ENCODE assay signal across 8 cellular contexts in genomic region chr16:21156767-21157467, GRCh38. TPM values are rescaled to one million over a fixed set of nuclear protein-coding genes. Genes with fewer than 3 reads are reported as not detected.
A peak's percentile ranks its signal among the peaks of the same experiment; 100 is the strongest.
DNase-seq lines count a peak whose midpoint lies in the region; ATAC-seq, FAIRE-seq and TF ChIP-seq lines count a peak whose summit lies in the region.

No MANE protein-coding gene starts in this region.

- no peaks in the 10 kb centered on the region for H3K9me3 ChIP-seq in keratinocyte (ENCODE audit: control insufficient read depth, low read depth, low read length)
- no peaks in the 10 kb centered on the region for H3K9me3 ChIP-seq in testis

- H3K4me3 ChIP-seq in bronchial epithelial cell (ENCODE audit: low read depth, low read length) (no peak overlapping the region), keratinocyte (ENCODE audit: control insufficient read depth in 2 of 3, extremely low read depth in 1 of 3, insufficient read depth in 2 of 3, low read depth in 1 of 3, low read length in 3 of 3) (no peak overlapping the region), testis (no peak overlapping the region)

- peaks cover 7% of the 10 kb centered on the region for H3K36me3 ChIP-seq in bronchial epithelial cell (ENCODE audit: control insufficient read depth, insufficient read depth, low read length)
- H3K36me3 ChIP-seq in keratinocyte (ENCODE audit: control insufficient read depth in 2 of 2, extremely low read depth in 1 of 2, insufficient read depth in 2 of 2, low read length in 2 of 2) = peaks cover 0 to 7% of the 10 kb centered on the region in 2 experiments
- H3K36me3 ChIP-seq in testis (ENCODE audit: low read depth, missing control alignments) = no peaks in the 10 kb centered on the region

- intact Hi-C loops in Calu3 (cut with micrococcal nuclease; ENCODE audit: unreplicated experiment) (loop anchor here (1.0 to 5.0 kb wide), 3 partner anchors 143 to 1165 kb away; no protein-coding TSS in a partner anchor), testis (cut with DNase I; ENCODE audit: low total_unique reads) (loop anchor here (10.0 kb wide), 1 partner anchor 148 kb away; no protein-coding TSS in a partner anchor)
- intact Hi-C loops in activated T-helper 2 cell treated with anti-CD3 and anti-CD28 coated beads, Interferon-gamma antibody, Interleukin-2, Interleukin-4, amounts not matched to agents 10 μg/mL and 5 μg/mL and 100 μg/mL, durations not matched to agents 14 hours and 24 hours and 36 hours (cut with micrococcal nuclease) = loop anchor here (10.0 kb wide), 1 partner anchor 312 kb away; no protein-coding TSS in a partner anchor

- H3K27me3 ChIP-seq in bronchial epithelial cell (ENCODE audit: control insufficient read depth, insufficient read depth, low read length) = no peaks in the 10 kb centered on the region
- H3K27me3 ChIP-seq in keratinocyte (ENCODE audit: control insufficient read depth, extremely low read depth, insufficient read depth, low read length) = no peaks in the 10 kb centered on the region
- no peaks in the 10 kb centered on the region for H3K27me3 ChIP-seq in testis

- peaks cover 36% of the 10 kb centered on the region for H3K36me3 Mint-ChIP-seq in Calu3 (ENCODE audit: insufficient read depth, unreplicated experiment)
- H3K36me3 Mint-ChIP-seq in HFFc6 (ENCODE audit: low read depth) = peaks cover 6% of the 10 kb centered on the region; the same call in 1 of the 2 replicates
- peaks cover 11% of the 10 kb centered on the region for H3K36me3 Mint-ChIP-seq in activated T-helper 2 cell treated with anti-CD3 and anti-CD28 coated beads, Interferon-gamma antibody, Interleukin-2, Interleukin-4, amounts not matched to agents 10 μg/mL and 5 μg/mL and 100 μg/mL, durations not matched to agents 14 hours and 24 hours and 36 hours (ENCODE audit: low read depth)

- H3K4me3 Mint-ChIP-seq in Calu3 (ENCODE audit: low read depth, unreplicated experiment) (peak overlapping the region; percentile 20), HFFc6 (no peak overlapping the region)
- H3K4me3 Mint-ChIP-seq in activated T-helper 2 cell treated with anti-CD3 and anti-CD28 coated beads, Interferon-gamma antibody, Interleukin-2, Interleukin-4, amounts not matched to agents 10 μg/mL and 5 μg/mL and 100 μg/mL, durations not matched to agents 14 hours and 24 hours and 36 hours (ENCODE audit: low read depth) = no peak overlapping the region

- dilution Hi-C loops in keratinocyte (cut with MboI; ENCODE audit: extremely low pct_ligation_motif_present, low sequenced_read_pairs) = no loop called here

- H3K4me1 ChIP-seq in keratinocyte (ENCODE audit: control insufficient read depth, extremely low read depth, insufficient read depth, low read length) (peaks cover 26% of the 10 kb centered on the region), testis (peaks cover 16% of the 10 kb centered on the region)

- H3K27ac Mint-ChIP-seq in Calu3 (ENCODE audit: unreplicated experiment) (no peak overlapping the region), HFFc6 (no peak overlapping the region)
- H3K27ac Mint-ChIP-seq in activated T-helper 2 cell treated with anti-CD3 and anti-CD28 coated beads, Interferon-gamma antibody, Interleukin-2, Interleukin-4, amounts not matched to agents 10 μg/mL and 5 μg/mL and 100 μg/mL, durations not matched to agents 14 hours and 24 hours and 36 hours = no peak overlapping the region

- peaks cover 25% of the 10 kb centered on the region for H3K79me2 ChIP-seq in keratinocyte (ENCODE audit: control insufficient read depth, insufficient read depth, low read length)

- DNase-seq in Calu3 (peak; percentile 55), HFFc6 (peak; percentile 78), NCI-H774 (lab: John Stamatoyannopoulos, UW) (peak; percentile 71), bronchial epithelial cell (ENCODE audit: low read depth) (peak; percentile 73), keratinocyte (ENCODE audit: low read depth, low spot score) (peak; percentile 41), testis (peak; percentile 50)
- no peak for DNase-seq in activated T-helper 2 cell treated with anti-CD3 and anti-CD28 coated beads, Interferon-gamma antibody, Interleukin-2, Interleukin-4, amounts not matched to agents 10 μg/mL and 5 μg/mL and 100 μg/mL, durations not matched to agents 14 hours and 24 hours and 36 hours (ENCODE audit: low spot score)

- FAIRE-seq in bronchial epithelial cell (lab: Jason Lieb, UNC) (no peak), keratinocyte (lab: Jason Lieb, UNC) (peak; percentile 57)

- ATAC-seq in HG02981 (IDR thresholded peaks at IDR 0.05; ENCODE audit: unreplicated experiment) = no peak

- CTCF ChIA-PET in Calu3 (lab: Charles Lee) = interaction anchor here (0.6 to 6.3 kb wide), 11 partner anchors 11 to 1201 kb away, joined by 3 to 83 read pairs (median 4); partner anchors contain the start of gene CRYM

- no peaks in the 10 kb centered on the region for H3K9me1 ChIP-seq in keratinocyte (ENCODE audit: control insufficient read depth, extremely low read depth, insufficient read depth, low read length)

- BruUV-seq in Calu3 (replicated peaks; lab: Mats Ljungman, UMichigan) = no TSS peak

- TF ChIP-seq CTCF in Calu3 (IDR thresholded peaks at IDR 0.05; ENCODE audit: unreplicated experiment) (peak; percentile 58), HFFc6 (IDR thresholded peaks at IDR 0.05) (peak; percentile 77), bronchial epithelial cell (IDR thresholded peaks at IDR 0.05; ENCODE audit: insufficient read depth, low read length, severe bottlenecking) (peak; percentile 69), keratinocyte (optimal IDR thresholded peaks at IDR 0.05 in 1 of 3, IDR thresholded peaks at IDR 0.05 in 1 of 3, conservative IDR thresholded peaks at IDR 0.05 in 1 of 3; ENCODE audit: extremely low read depth in 1 of 3, insufficient read depth in 2 of 3, low read length in 3 of 3) (peak; percentile 53 to 65 (median 62)), testis (IDR thresholded peaks at IDR 0.05) (peak; percentile 43 to 57 (median 46))

- H3K4me2 ChIP-seq in keratinocyte (ENCODE audit: control insufficient read depth, extremely low read depth, insufficient read depth, low read depth, low read length) = no peak overlapping the region

- H3K9me3 Mint-ChIP-seq in Calu3 (ENCODE audit: low read depth, unreplicated experiment) (no peaks in the 10 kb centered on the region), HFFc6 (no peaks in the 10 kb centered on the region)
- H3K9me3 Mint-ChIP-seq in activated T-helper 2 cell treated with anti-CD3 and anti-CD28 coated beads, Interferon-gamma antibody, Interleukin-2, Interleukin-4, amounts not matched to agents 10 μg/mL and 5 μg/mL and 100 μg/mL, durations not matched to agents 14 hours and 24 hours and 36 hours = no peaks in the 10 kb centered on the region

- no peak for TF ChIP-seq POLR2A in testis (IDR thresholded peaks at IDR 0.05)

- peaks cover 31% of the 10 kb centered on the region for H3K4me1 Mint-ChIP-seq in Calu3 (ENCODE audit: low read depth, unreplicated experiment)
- H3K4me1 Mint-ChIP-seq in HFFc6 (ENCODE audit: low read depth) = peaks cover 49% of the 10 kb centered on the region
- peaks cover 19% of the 10 kb centered on the region for H3K4me1 Mint-ChIP-seq in activated T-helper 2 cell treated with anti-CD3 and anti-CD28 coated beads, Interferon-gamma antibody, Interleukin-2, Interleukin-4, amounts not matched to agents 10 μg/mL and 5 μg/mL and 100 μg/mL, durations not matched to agents 14 hours and 24 hours and 36 hours (ENCODE audit: low read depth)

- H3K27me3 Mint-ChIP-seq in Calu3 (ENCODE audit: unreplicated experiment) (no peaks in the 10 kb centered on the region), HFFc6 (ENCODE audit: insufficient read depth) (no peaks in the 10 kb centered on the region; the same call in 1 of the 2 replicates)
- H3K27me3 Mint-ChIP-seq in activated T-helper 2 cell treated with anti-CD3 and anti-CD28 coated beads, Interferon-gamma antibody, Interleukin-2, Interleukin-4, amounts not matched to agents 10 μg/mL and 5 μg/mL and 100 μg/mL, durations not matched to agents 14 hours and 24 hours and 36 hours (ENCODE audit: low read depth) = peaks cover 2% of the 10 kb centered on the region

- 58% methylated on average over 6 of the region's 6 CpGs for WGBS in testis, 2 donors

- H3K27ac ChIP-seq in keratinocyte (ENCODE audit: control insufficient read depth, insufficient read depth, low read length) (no peak overlapping the region), testis (no peak overlapping the region)

- no peak overlapping the region for H2AFZ ChIP-seq in keratinocyte (ENCODE audit: control insufficient read depth, low read length)

- H3K9ac ChIP-seq in keratinocyte (ENCODE audit: control insufficient read depth, extremely low read depth, insufficient read depth, low read length) = no peak overlapping the region

- no peaks in the 10 kb centered on the region for H4K20me1 ChIP-seq in keratinocyte (ENCODE audit: control insufficient read depth, extremely low read depth, insufficient read depth, low read length)

RNA-seq across cellular contexts. Expression of gene LDAF1, which starts 1.6 kb away (rescaled TPM):
- total RNA-seq in Calu3 (2022) = 46.7 and 50.1 TPM in 2 replicates
- total RNA-seq in HFFc6 (2021; fragmentation: NEBNext Ultra II Directional; extraction: Animal tissue kit (Norgen Biotek cat#: 25700)) = 10 to 100 TPM; 16.0 to 22.1 (median 18.6) TPM
- 59.4 and 90.6 TPM in 2 replicates for total RNA-seq in bronchial epithelial cell
- polyA plus RNA-seq in keratinocyte = 45.4 to 79.7 TPM (median 60.9 TPM) in 3 replicates
- 90.1 TPM for polyA plus RNA-seq in keratinocyte (2011; ENCODE audit: low read depth)
- polyA plus RNA-seq in keratinocyte (2011; cell fraction: cytosol; rRNA removed) = 63.5 and 71.2 TPM in 2 replicates
- polyA plus RNA-seq in keratinocyte (2011; cell fraction: nucleus; rRNA removed) = 38.4 and 43.1 TPM in 2 replicates
- polyA plus RNA-seq in keratinocyte (2012; ENCODE audit: low replicate concordance) = 50.2 and 121 TPM in 2 replicates
- 69.1 to 189 TPM (median 101 TPM) in 3 replicates for polyA minus RNA-seq in keratinocyte
- 79.8 TPM for polyA minus RNA-seq in keratinocyte (2011; cell fraction: cytosol; rRNA and poly(A)+ RNA removed)
- polyA minus RNA-seq in keratinocyte (2011; cell fraction: nucleus; rRNA and poly(A)+ RNA removed) = 34.4 and 38.1 TPM in 2 replicates
- total RNA-seq in testis = 100 to 1,000 TPM in 1 of 2 donors, 10 to 100 TPM in 1; 54.2 to 131 TPM
- polyA plus RNA-seq in testis (ENCODE audit: insufficient read depth, low read depth, low replicate concordance) = 22.8 TPM
- total RNA-seq in activated T-helper 2 cell treated with anti-CD3 and anti-CD28 coated beads, Interferon-gamma antibody, Interleukin-2, Interleukin-4, amounts not matched to agents 10 μg/mL and 5 μg/mL and 100 μg/mL, durations not matched to agents 14 hours and 24 hours and 36 hours = 10.4 and 10.5 TPM in 2 replicates

RNA-seq across cellular contexts. Expression of gene DNAH3, which starts 6.3 kb away (rescaled TPM):
- total RNA-seq in Calu3 (2022) (0.21 and 0.64 TPM in 2 replicates), bronchial epithelial cell (0.26 TPM in 2 replicates), testis (10 to 100 TPM; 19.9 to 21.2 TPM)
- not detected for total RNA-seq in HFFc6 (2021; fragmentation: NEBNext Ultra II Directional; extraction: Animal tissue kit (Norgen Biotek cat#: 25700))
- polyA plus RNA-seq in keratinocyte (1.00 to 1.4 TPM (median 1.2 TPM) in 3 replicates), testis (ENCODE audit: insufficient read depth, low read depth, low replicate concordance) (11.7 TPM)
- 0.41 TPM for polyA plus RNA-seq in keratinocyte (2011; ENCODE audit: low read depth)
- polyA plus RNA-seq in keratinocyte (2011; cell fraction: cytosol; rRNA removed) = 0.77 and 0.92 TPM in 2 replicates
- polyA plus RNA-seq in keratinocyte (2011; cell fraction: nucleus; rRNA removed) = 3.1 and 3.7 TPM in 2 replicates
- 0.51 and 0.70 TPM in 2 replicates for polyA plus RNA-seq in keratinocyte (2012; ENCODE audit: low replicate concordance)
- 0.30 to 3.0 TPM (median 1.2 TPM) in 3 replicates for polyA minus RNA-seq in keratinocyte
- polyA minus RNA-seq in keratinocyte (2011; cell fraction: cytosol; rRNA and poly(A)+ RNA removed) = 0.77 TPM
- 0.95 and 1.6 TPM in 2 replicates for polyA minus RNA-seq in keratinocyte (2011; cell fraction: nucleus; rRNA and poly(A)+ RNA removed)
- total RNA-seq in activated T-helper 2 cell treated with anti-CD3 and anti-CD28 coated beads, Interferon-gamma antibody, Interleukin-2, Interleukin-4, amounts not matched to agents 10 μg/mL and 5 μg/mL and 100 μg/mL, durations not matched to agents 14 hours and 24 hours and 36 hours = 0.02 and 0.05 TPM in 2 replicates

RNA-seq across cellular contexts. Expression of gene ZP2, which starts 54.5 kb away (rescaled TPM):
- not detected in 2 replicates for total RNA-seq in Calu3 (2022)
- not detected for total RNA-seq in HFFc6 (2021; fragmentation: NEBNext Ultra II Directional; extraction: Animal tissue kit (Norgen Biotek cat#: 25700))
- total RNA-seq in bronchial epithelial cell = not detected in 2 replicates
- polyA plus RNA-seq in keratinocyte = not detected in 3 replicates
- not detected for polyA plus RNA-seq in keratinocyte (2011; ENCODE audit: low read depth)
- not detected in 2 replicates for polyA plus RNA-seq in keratinocyte (2011; cell fraction: cytosol; rRNA removed)
- not detected in 2 replicates for polyA plus RNA-seq in keratinocyte (2011; cell fraction: nucleus; rRNA removed)
- polyA plus RNA-seq in keratinocyte (2012; ENCODE audit: low replicate concordance) = not detected in 2 replicates
- polyA minus RNA-seq in keratinocyte = not detected in 3 replicates
- not detected for polyA minus RNA-seq in keratinocyte (2011; cell fraction: cytosol; rRNA and poly(A)+ RNA removed)
- not detected in 2 replicates for polyA minus RNA-seq in keratinocyte (2011; cell fraction: nucleus; rRNA and poly(A)+ RNA removed)
- under 1 TPM in 1 of 2 donors, not detected in 1; 0.31 TPM for total RNA-seq in testis
- polyA plus RNA-seq in testis (ENCODE audit: insufficient read depth, low read depth, low replicate concordance) = 0.18 TPM
- total RNA-seq in activated T-helper 2 cell treated with anti-CD3 and anti-CD28 coated beads, Interferon-gamma antibody, Interleukin-2, Interleukin-4, amounts not matched to agents 10 μg/mL and 5 μg/mL and 100 μg/mL, durations not matched to agents 14 hours and 24 hours and 36 hours = not detected in 2 replicates

Comparison
In these comparisons a context has a peak if more than half of its experiments do, and no peak if none do; other contexts are left out.
1. RNA of gene DNAH3, which starts 6.3 kb away (total RNA-seq): 19.9 to 21.2 TPM in testis; 0.26 TPM in bronchial epithelial cell, 0.21 to 0.64 TPM in Calu3, 0.02 to 0.05 TPM in activated T-helper 2 cell treated with anti-CD3 and anti-CD28 coated beads, Interferon-gamma antibody, Interleukin-2, Interleukin-4, amounts not matched to agents 10 μg/mL and 5 μg/mL and 100 μg/mL, durations not matched to agents 14 hours and 24 hours and 36 hours and not detected in HFFc6; every median in the first group is over 10 times any median in the second.
2. Peak in every context shown above with its lines, with median percentiles within 50 percentile points of each other: CTCF ChIP-seq.